ENCODE assay signal across 8 cellular contexts in the genomic region with DNA sequence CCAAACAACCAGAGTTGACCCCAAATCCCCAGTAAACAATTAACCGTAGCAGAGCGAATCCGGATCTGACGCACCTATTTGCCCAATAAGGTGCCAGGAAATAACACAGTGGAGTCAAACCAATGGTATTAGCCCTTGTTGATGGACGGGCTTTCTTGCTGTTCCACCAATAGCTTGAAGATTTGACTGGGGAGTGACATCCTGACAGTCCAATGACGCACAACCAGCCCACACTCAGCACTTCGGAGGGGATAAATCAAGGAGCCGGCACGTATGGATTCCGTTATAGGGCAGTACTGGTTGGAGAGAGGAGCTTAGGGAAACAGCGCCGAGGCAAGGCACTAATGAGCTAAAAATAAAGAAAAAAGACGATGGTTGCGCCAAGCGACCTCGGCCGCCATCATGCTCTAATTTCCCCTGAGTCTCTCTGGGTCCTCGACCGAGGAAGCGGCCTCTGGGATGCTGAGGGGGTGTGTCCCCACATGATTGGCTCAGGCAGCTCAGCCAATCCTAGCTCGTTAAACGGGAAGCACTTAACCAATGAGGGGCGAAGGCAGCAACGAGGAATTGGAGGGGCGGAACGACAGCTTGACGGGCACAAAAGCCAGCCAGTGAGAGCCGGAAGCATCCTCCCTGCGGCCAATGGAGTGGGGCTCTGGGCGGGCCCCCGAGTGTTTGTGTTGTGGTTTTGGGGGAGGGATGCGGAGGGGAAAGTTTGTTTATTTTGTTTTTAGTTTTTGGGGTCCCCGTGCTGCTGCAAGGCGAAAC.
DNase-seq lines count a peak whose midpoint lies in the region; ATAC-seq, FAIRE-seq and TF ChIP-seq lines count a peak whose summit lies in the region.

No MANE protein-coding gene starts in this region.

- peak; percentile 81 for ATAC-seq in HG03378 (IDR thresholded peaks at IDR 0.05; ENCODE audit: unreplicated experiment)

- DNase-seq in AML-193 (lab: John Stamatoyannopoulos, UW), result peak; percentile 96 to 98
- peak; percentile 97 for DNase-seq in NCI-H446 treated with DMSO at 0.1 percent for 48 hours (lab: John Stamatoyannopoulos, UW)
- peak; percentile 99 for DNase-seq in activated CD4-positive, CD25-positive, alpha-beta regulatory T cell treated with anti-CD3 and anti-CD28 coated beads, Interleukin-2, amount 50 U/mL, for 72 hours
- peak; percentile 96 to 97 for DNase-seq in cerebellar nuclear complex (lab: John Stamatoyannopoulos, UW)
- peak; percentile 96 to 98 for DNase-seq in stimulated activated CD4-positive, alpha-beta T cell treated with anti-CD3 and anti-CD28 coated beads, Interleukin-12 subunit alpha, Interleukin-12 subunit beta, amount 100 ng/mL, for 24 hours (ENCODE audit: low read depth in 2 of 2)

- peak; percentile 100 for FAIRE-seq in islet of Langerhans (lab: Jason Lieb, UNC)

- TF ChIP-seq POLR2A in GM19099 (IDR thresholded peaks at IDR 0.05; ENCODE audit: extremely low read depth, insufficient read length, low read depth), result peak; percentile 80

Comparison
In these comparisons a context has a peak if more than half of its experiments do, and no peak if none do; other contexts are left out.
1. Peak in every context shown above with its lines: DNase-seq and ATAC-seq.